1 cellular context compared by ENCODE assay signal in the genomic region with DNA sequence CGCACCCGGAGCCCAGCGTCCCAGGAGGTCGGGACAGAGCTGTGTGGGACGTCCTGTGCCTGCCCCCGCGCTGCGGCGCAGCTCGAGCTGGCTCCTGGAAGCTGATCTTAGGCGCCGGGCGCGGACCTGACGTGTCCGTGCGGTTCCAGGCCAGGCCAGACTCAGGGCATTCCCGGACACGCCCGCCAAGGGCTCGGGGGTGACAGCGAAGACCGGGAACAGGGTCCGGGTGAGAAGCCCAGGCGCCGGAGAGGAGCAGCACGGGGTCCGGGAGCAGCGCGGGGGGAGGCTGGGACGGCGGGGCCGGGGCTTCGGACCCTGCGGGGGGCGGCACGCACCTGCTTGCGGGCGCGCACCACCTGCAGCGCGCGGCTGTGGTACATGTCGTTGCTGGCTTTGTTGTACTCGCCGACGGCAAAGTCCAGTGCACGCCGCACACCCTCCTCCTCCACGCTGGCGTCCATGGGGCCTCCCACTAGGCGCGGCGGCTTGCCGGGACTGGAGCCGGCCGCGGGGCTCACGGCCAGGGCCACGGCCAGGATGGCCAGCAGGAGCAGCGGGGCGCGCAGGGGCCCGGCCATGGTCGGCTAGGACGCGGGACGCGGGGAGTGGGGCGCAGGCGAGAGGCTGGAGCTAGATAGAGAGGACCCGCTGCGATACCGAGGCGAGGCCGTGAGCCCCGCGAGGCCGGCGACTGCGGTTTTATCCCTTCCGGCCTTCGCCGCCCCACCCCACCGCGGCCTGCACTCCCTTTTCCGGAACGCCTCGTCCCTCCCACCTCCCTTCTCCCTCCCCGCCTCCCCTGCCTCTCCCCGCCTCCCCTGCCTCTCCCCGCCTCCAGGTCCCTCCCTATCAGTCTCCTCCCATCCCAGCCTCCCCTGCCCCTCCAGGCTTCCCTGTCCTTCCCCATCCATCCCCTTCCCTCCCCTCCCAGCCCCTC.
TF ChIP-seq lines count a peak whose summit lies in the region.

A gene with protein sequence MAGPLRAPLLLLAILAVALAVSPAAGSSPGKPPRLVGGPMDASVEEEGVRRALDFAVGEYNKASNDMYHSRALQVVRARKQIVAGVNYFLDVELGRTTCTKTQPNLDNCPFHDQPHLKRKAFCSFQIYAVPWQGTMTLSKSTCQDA (minus strand): TSS at position 674 of the 940 bp plus-strand sequence. CDS start 93 bp downstream, at position 581.

TF ChIP-seq in HepG2, 621 proteins besides CTCF, POLR2A, EP300 and RAD21 (continued from another document and continues in another):
- TF ChIP-seq, protein P1, sequence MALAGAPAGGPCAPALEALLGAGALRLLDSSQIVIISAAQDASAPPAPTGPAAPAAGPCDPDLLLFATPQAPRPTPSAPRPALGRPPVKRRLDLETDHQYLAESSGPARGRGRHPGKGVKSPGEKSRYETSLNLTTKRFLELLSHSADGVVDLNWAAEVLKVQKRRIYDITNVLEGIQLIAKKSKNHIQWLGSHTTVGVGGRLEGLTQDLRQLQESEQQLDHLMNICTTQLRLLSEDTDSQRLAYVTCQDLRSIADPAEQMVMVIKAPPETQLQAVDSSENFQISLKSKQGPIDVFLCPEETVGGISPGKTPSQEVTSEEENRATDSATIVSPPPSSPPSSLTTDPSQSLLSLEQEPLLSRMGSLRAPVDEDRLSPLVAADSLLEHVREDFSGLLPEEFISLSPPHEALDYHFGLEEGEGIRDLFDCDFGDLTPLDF (CRISPR knock-in tag; IDR thresholded peaks at IDR 0.05): peak; percentile 44; the same call in 1 of the 2 replicates
- TF ChIP-seq ZNF782 (CRISPR knock-in tag; IDR thresholded peaks at IDR 0.05; ENCODE audit: borderline replicate concordance) (peak; percentile 95), MBD4 (IDR thresholded peaks at IDR 0.05; ENCODE audit: borderline replicate concordance, low read length) (no peak), ZFX (CRISPR knock-in tag; IDR thresholded peaks at IDR 0.05; ENCODE audit: low read depth) (peak; percentile 98), NFE2L1 (CRISPR knock-in tag; IDR thresholded peaks at IDR 0.05; ENCODE audit: borderline replicate concordance) (0 out of 2 replicates have a peak, but pooled peaks have one; percentile 34), ZNF546 (CRISPR knock-in tag; conservative IDR thresholded peaks at IDR 0.05) (peak; percentile 79; the same call in 1 of the 2 replicates), HNRNPLL (IDR thresholded peaks at IDR 0.05; ENCODE audit: low read depth, low read length, poor library complexity, severe bottlenecking) (peak; percentile 61), ZNF34 (CRISPR knock-in tag; IDR thresholded peaks at IDR 0.05; ENCODE audit: borderline replicate concordance) (peak; percentile 93), ARNT (IDR thresholded peaks at IDR 0.05) (no peak), ZNF7 (CRISPR knock-in tag; IDR thresholded peaks at IDR 0.05) (0 out of 2 replicates have a peak, but pooled peaks have one; percentile 14), AHR (CRISPR knock-in tag; IDR thresholded peaks at IDR 0.05) (no peak; the same call in 1 of the 2 replicates), THYN1 (CRISPR knock-in tag; IDR thresholded peaks at IDR 0.05; ENCODE audit: borderline replicate concordance, low read depth) (peak; percentile 86; the same call in 1 of the 2 replicates), HMG20B (CRISPR knock-in tag; conservative IDR thresholded peaks at IDR 0.05) (0 out of 2 replicates have a peak, but pooled peaks have one; percentile 40), ZNF598 (CRISPR knock-in tag; IDR thresholded peaks at IDR 0.05; ENCODE audit: borderline replicate concordance) (peak; percentile 74; the same call in 1 of the 2 replicates), ZNF484 (CRISPR knock-in tag; IDR thresholded peaks at IDR 0.05; ENCODE audit: borderline replicate concordance, low read depth) (no peak; the same call in 1 of the 2 replicates), ZNF354B (CRISPR knock-in tag; IDR thresholded peaks at IDR 0.05) (peak; percentile 87), SMYD3 (CRISPR knock-in tag; IDR thresholded peaks at IDR 0.05) (peak; percentile 77; the same call in 1 of the 2 replicates), ZNF605 (CRISPR knock-in tag; IDR thresholded peaks at IDR 0.05) (peak; percentile 75; the same call in 1 of the 2 replicates), CBX1 (IDR thresholded peaks at IDR 0.05; ENCODE audit: low read depth) (peak; percentile 96), KAT8 (CRISPR knock-in tag; IDR thresholded peaks at IDR 0.05) (no peak; the same call in none of the 2 replicates), CBX2 (IDR thresholded peaks at IDR 0.05; ENCODE audit: low read depth, low read length) (no peak), CBX2 (CRISPR knock-in tag; IDR thresholded peaks at IDR 0.05; ENCODE audit: low read depth) (peak; percentile 80; the same call in 1 of the 2 replicates), ZNF343 (CRISPR knock-in tag; IDR thresholded peaks at IDR 0.05) (peak; percentile 79; the same call in 1 of the 2 replicates), NFE2 (CRISPR knock-in tag; IDR thresholded peaks at IDR 0.05) (no peak), NFYB (CRISPR knock-in tag; IDR thresholded peaks at IDR 0.05) (no peak), ZNF652 (CRISPR knock-in tag; IDR thresholded peaks at IDR 0.05; ENCODE audit: borderline replicate concordance, low read depth) (no peak), KDM2A (CRISPR knock-in tag; IDR thresholded peaks at IDR 0.05; ENCODE audit: borderline replicate concordance, low read depth) (peak; percentile 71)
- TF ChIP-seq, protein P2, sequence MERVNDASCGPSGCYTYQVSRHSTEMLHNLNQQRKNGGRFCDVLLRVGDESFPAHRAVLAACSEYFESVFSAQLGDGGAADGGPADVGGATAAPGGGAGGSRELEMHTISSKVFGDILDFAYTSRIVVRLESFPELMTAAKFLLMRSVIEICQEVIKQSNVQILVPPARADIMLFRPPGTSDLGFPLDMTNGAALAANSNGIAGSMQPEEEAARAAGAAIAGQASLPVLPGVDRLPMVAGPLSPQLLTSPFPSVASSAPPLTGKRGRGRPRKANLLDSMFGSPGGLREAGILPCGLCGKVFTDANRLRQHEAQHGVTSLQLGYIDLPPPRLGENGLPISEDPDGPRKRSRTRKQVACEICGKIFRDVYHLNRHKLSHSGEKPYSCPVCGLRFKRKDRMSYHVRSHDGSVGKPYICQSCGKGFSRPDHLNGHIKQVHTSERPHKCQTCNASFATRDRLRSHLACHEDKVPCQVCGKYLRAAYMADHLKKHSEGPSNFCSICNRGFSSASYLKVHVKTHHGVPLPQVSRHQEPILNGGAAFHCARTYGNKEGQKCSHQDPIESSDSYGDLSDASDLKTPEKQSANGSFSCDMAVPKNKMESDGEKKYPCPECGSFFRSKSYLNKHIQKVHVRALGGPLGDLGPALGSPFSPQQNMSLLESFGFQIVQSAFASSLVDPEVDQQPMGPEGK (CRISPR knock-in tag; IDR thresholded peaks at IDR 0.05): peak; percentile 87
- TF ChIP-seq, protein P3, sequence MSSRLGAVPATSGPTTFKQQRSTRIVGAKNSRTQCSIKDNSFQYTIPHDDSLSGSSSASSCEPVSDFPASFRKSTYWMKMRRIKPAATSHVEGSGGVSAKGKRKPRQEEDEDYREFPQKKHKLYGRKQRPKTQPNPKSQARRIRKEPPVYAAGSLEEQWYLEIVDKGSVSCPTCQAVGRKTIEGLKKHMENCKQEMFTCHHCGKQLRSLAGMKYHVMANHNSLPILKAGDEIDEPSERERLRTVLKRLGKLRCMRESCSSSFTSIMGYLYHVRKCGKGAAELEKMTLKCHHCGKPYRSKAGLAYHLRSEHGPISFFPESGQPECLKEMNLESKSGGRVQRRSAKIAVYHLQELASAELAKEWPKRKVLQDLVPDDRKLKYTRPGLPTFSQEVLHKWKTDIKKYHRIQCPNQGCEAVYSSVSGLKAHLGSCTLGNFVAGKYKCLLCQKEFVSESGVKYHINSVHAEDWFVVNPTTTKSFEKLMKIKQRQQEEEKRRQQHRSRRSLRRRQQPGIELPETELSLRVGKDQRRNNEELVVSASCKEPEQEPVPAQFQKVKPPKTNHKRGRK (CRISPR knock-in tag; IDR thresholded peaks at IDR 0.05): peak; percentile 61; the same call in 1 of the 2 replicates
- TF ChIP-seq, protein P4, sequence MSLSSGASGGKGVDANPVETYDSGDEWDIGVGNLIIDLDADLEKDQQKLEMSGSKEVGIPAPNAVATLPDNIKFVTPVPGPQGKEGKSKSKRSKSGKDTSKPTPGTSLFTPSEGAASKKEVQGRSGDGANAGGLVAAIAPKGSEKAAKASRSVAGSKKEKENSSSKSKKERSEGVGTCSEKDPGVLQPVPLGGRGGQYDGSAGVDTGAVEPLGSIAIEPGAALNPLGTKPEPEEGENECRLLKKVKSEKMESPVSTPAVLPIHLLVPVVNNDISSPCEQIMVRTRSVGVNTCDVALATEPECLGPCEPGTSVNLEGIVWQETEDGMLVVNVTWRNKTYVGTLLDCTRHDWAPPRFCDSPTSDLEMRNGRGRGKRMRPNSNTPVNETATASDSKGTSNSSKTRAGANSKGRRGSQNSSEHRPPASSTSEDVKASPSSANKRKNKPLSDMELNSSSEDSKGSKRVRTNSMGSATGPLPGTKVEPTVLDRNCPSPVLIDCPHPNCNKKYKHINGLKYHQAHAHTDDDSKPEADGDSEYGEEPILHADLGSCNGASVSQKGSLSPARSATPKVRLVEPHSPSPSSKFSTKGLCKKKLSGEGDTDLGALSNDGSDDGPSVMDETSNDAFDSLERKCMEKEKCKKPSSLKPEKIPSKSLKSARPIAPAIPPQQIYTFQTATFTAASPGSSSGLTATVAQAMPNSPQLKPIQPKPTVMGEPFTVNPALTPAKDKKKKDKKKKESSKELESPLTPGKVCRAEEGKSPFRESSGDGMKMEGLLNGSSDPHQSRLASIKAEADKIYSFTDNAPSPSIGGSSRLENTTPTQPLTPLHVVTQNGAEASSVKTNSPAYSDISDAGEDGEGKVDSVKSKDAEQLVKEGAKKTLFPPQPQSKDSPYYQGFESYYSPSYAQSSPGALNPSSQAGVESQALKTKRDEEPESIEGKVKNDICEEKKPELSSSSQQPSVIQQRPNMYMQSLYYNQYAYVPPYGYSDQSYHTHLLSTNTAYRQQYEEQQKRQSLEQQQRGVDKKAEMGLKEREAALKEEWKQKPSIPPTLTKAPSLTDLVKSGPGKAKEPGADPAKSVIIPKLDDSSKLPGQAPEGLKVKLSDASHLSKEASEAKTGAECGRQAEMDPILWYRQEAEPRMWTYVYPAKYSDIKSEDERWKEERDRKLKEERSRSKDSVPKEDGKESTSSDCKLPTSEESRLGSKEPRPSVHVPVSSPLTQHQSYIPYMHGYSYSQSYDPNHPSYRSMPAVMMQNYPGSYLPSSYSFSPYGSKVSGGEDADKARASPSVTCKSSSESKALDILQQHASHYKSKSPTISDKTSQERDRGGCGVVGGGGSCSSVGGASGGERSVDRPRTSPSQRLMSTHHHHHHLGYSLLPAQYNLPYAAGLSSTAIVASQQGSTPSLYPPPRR (CRISPR knock-in tag; IDR thresholded peaks at IDR 0.05; ENCODE audit: borderline replicate concordance): peak; percentile 28
- TF ChIP-seq, protein P5, sequence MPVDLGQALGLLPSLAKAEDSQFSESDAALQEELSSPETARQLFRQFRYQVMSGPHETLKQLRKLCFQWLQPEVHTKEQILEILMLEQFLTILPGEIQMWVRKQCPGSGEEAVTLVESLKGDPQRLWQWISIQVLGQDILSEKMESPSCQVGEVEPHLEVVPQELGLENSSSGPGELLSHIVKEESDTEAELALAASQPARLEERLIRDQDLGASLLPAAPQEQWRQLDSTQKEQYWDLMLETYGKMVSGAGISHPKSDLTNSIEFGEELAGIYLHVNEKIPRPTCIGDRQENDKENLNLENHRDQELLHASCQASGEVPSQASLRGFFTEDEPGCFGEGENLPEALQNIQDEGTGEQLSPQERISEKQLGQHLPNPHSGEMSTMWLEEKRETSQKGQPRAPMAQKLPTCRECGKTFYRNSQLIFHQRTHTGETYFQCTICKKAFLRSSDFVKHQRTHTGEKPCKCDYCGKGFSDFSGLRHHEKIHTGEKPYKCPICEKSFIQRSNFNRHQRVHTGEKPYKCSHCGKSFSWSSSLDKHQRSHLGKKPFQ (CRISPR knock-in tag; IDR thresholded peaks at IDR 0.05; ENCODE audit: insufficient replicate concordance): peak; percentile 76
- TF ChIP-seq, protein P6, sequence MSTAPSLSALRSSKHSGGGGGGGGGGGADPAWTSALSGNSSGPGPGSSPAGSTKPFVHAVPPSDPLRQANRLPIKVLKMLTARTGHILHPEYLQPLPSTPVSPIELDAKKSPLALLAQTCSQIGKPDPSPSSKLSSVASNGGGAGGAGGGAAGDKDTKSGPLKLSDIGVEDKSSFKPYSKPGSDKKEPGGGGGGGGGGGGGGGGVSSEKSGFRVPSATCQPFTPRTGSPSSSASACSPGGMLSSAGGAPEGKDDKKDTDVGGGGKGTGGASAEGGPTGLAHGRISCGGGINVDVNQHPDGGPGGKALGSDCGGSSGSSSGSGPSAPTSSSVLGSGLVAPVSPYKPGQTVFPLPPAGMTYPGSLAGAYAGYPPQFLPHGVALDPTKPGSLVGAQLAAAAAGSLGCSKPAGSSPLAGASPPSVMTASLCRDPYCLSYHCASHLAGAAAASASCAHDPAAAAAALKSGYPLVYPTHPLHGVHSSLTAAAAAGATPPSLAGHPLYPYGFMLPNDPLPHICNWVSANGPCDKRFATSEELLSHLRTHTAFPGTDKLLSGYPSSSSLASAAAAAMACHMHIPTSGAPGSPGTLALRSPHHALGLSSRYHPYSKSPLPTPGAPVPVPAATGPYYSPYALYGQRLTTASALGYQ (CRISPR knock-in tag; IDR thresholded peaks at IDR 0.05): peak; percentile 61
- TF ChIP-seq, protein P7, sequence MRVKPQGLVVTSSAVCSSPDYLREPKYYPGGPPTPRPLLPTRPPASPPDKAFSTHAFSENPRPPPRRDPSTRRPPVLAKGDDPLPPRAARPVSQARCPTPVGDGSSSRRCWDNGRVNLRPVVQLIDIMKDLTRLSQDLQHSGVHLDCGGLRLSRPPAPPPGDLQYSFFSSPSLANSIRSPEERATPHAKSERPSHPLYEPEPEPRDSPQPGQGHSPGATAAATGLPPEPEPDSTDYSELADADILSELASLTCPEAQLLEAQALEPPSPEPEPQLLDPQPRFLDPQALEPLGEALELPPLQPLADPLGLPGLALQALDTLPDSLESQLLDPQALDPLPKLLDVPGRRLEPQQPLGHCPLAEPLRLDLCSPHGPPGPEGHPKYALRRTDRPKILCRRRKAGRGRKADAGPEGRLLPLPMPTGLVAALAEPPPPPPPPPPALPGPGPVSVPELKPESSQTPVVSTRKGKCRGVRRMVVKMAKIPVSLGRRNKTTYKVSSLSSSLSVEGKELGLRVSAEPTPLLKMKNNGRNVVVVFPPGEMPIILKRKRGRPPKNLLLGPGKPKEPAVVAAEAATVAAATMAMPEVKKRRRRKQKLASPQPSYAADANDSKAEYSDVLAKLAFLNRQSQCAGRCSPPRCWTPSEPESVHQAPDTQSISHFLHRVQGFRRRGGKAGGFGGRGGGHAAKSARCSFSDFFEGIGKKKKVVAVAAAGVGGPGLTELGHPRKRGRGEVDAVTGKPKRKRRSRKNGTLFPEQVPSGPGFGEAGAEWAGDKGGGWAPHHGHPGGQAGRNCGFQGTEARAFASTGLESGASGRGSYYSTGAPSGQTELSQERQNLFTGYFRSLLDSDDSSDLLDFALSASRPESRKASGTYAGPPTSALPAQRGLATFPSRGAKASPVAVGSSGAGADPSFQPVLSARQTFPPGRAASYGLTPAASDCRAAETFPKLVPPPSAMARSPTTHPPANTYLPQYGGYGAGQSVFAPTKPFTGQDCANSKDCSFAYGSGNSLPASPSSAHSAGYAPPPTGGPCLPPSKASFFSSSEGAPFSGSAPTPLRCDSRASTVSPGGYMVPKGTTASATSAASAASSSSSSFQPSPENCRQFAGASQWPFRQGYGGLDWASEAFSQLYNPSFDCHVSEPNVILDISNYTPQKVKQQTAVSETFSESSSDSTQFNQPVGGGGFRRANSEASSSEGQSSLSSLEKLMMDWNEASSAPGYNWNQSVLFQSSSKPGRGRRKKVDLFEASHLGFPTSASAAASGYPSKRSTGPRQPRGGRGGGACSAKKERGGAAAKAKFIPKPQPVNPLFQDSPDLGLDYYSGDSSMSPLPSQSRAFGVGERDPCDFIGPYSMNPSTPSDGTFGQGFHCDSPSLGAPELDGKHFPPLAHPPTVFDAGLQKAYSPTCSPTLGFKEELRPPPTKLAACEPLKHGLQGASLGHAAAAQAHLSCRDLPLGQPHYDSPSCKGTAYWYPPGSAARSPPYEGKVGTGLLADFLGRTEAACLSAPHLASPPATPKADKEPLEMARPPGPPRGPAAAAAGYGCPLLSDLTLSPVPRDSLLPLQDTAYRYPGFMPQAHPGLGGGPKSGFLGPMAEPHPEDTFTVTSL (CRISPR knock-in tag; IDR thresholded peaks at IDR 0.05; ENCODE audit: borderline replicate concordance): no peak
